1 cellular context compared by ENCODE assay signal in genomic region chr22:17792854-17793434, GRCh38.
TF ChIP-seq lines count a peak whose summit lies in the region.

No MANE protein-coding gene starts in this region.

TF ChIP-seq in K562, 482 proteins besides CTCF, POLR2A, EP300 and RAD21 (continued from another document):
- TF ChIP-seq TFAP4 (CRISPR knock-in tag; IDR thresholded peaks at IDR 0.05; ENCODE audit: borderline replicate concordance) = no peak
- 0 out of 4 replicates have a peak, but pooled peaks of 1 of the 2 experiments have one; percentile 12 for TF ChIP-seq NRF1 (conservative IDR thresholded peaks at IDR 0.05 in 1 of 2, IDR thresholded peaks at IDR 0.05 in 1 of 2)
- peak; percentile 88 for TF ChIP-seq ZNF316 (IDR thresholded peaks at IDR 0.05)
- TF ChIP-seq MAFG (tag; conservative IDR thresholded peaks at IDR 0.05) = peak; percentile 31; the same call in 1 of the 2 replicates
- TF ChIP-seq CBFA2T3 (IDR thresholded peaks at IDR 0.05) = 0 out of 2 replicates have a peak, but pooled peaks have one; percentile 8
